Comparison of ENCODE assay signal across 15 cellular contexts in genomic region chr17:47884427-47884740, GRCh38. TPM values are rescaled to one million over a fixed set of nuclear protein-coding genes. Genes with fewer than 3 reads are reported as not detected.
"Had no signal": no experiment of that assay in that cellular context is flagged by ENCODE, and none has a peak within 500 bp of the region (broad histone marks: within the 10 kb centered on the region; RNA-seq: fewer than 3 reads in every experiment).

No MANE protein-coding gene starts in this region.

- H3K27me3 ChIP-seq: ascending aorta, foreskin keratinocyte, left lung, SJSA1, thyroid gland had no signal

- H3K36me3 Mint-ChIP-seq: naive B cell had no signal

- H3K27ac ChIP-seq: ascending aorta, foreskin keratinocyte, SJSA1, thyroid gland had no signal

- H3K4me3 Mint-ChIP-seq: activated CD8-positive, alpha-beta T cell treated with anti-CD3 and anti-CD28 coated beads for 36 hours; activated naive CD8-positive, alpha-beta T cell treated with anti-CD3 and anti-CD28 coated beads, Interleukin-2, amount 50 U/mL, for 24 hours; activated T-helper 1 cell treated with anti-CD3 and anti-CD28 coated beads, Interleukin-12 subunit alpha, Interleukin-12 subunit beta, Interleukin-2, Interleukin-4 antibody, amounts not matched to agents 30 ng/mL and 10 ng/mL and 1 ng/mL, durations not matched to agents 14 hours and 24 hours and 36 hours; naive B cell; T-helper 2 cell treated with Interferon-gamma antibody and Interleukin-4, amounts not matched to agents 5 μg/mL and 100 μg/mL, for 36 hours had no signal

- H3K4me1 ChIP-seq: foreskin keratinocyte, thyroid gland had no signal

- H3K27ac Mint-ChIP-seq: activated CD8-positive, alpha-beta T cell treated with anti-CD3 and anti-CD28 coated beads for 36 hours; activated naive CD8-positive, alpha-beta T cell treated with anti-CD3 and anti-CD28 coated beads, Interleukin-2, amount 50 U/mL, for 24 hours; activated T-helper 1 cell treated with anti-CD3 and anti-CD28 coated beads, Interleukin-12 subunit alpha, Interleukin-12 subunit beta, Interleukin-2, Interleukin-4 antibody, amounts not matched to agents 30 ng/mL and 10 ng/mL and 1 ng/mL, durations not matched to agents 14 hours and 24 hours and 36 hours; naive B cell; T-helper 2 cell treated with Interferon-gamma antibody and Interleukin-4, amounts not matched to agents 5 μg/mL and 100 μg/mL, for 36 hours had no signal

- H3K27me3 Mint-ChIP-seq: activated CD8-positive, alpha-beta T cell treated with anti-CD3 and anti-CD28 coated beads for 36 hours had no signal

- H3K36me3 ChIP-seq: ascending aorta, left lung, SJSA1, thyroid gland had no signal

- H3K9me3 ChIP-seq: ascending aorta, left lung, SJSA1, thyroid gland had no signal

- H3K9me3 Mint-ChIP-seq: activated CD8-positive, alpha-beta T cell treated with anti-CD3 and anti-CD28 coated beads for 36 hours; activated naive CD8-positive, alpha-beta T cell treated with anti-CD3 and anti-CD28 coated beads, Interleukin-2, amount 50 U/mL, for 24 hours; activated T-helper 1 cell treated with anti-CD3 and anti-CD28 coated beads, Interleukin-12 subunit alpha, Interleukin-12 subunit beta, Interleukin-2, Interleukin-4 antibody, amounts not matched to agents 30 ng/mL and 10 ng/mL and 1 ng/mL, durations not matched to agents 14 hours and 24 hours and 36 hours; T-helper 2 cell treated with Interferon-gamma antibody and Interleukin-4, amounts not matched to agents 5 μg/mL and 100 μg/mL, for 36 hours had no signal

- DNase-seq: activated CD8-positive, alpha-beta memory T cell treated with anti-CD3 and anti-CD28 coated beads, Interleukin-2, amount 50 U/mL, for 4 hours; activated CD8-positive, alpha-beta T cell treated with anti-CD3 and anti-CD28 coated beads for 36 hours; activated naive CD8-positive, alpha-beta T cell treated with anti-CD3 and anti-CD28 coated beads, Interleukin-2, amount 50 U/mL, for 24 hours; foreskin keratinocyte; head of caudate nucleus; left lung; naive B cell; SW 1271; thyroid gland had no signal

- H3K4me3 ChIP-seq: ascending aorta, left lung, SJSA1, thyroid gland had no signal

RNA-seq across cellular contexts. Expression of gene SP6, which starts 33.4 kb away (rescaled TPM):
- total RNA-seq: SJSA1 had no signal

RNA-seq across cellular contexts. Expression of gene LRRC46, which starts 52.9 kb away (rescaled TPM):
- total RNA-seq: ascending aorta, mesenteric fat pad, osteoblast, SJSA1 had no signal
